31 cellular contexts compared by ENCODE assay signal in the genomic region with DNA sequence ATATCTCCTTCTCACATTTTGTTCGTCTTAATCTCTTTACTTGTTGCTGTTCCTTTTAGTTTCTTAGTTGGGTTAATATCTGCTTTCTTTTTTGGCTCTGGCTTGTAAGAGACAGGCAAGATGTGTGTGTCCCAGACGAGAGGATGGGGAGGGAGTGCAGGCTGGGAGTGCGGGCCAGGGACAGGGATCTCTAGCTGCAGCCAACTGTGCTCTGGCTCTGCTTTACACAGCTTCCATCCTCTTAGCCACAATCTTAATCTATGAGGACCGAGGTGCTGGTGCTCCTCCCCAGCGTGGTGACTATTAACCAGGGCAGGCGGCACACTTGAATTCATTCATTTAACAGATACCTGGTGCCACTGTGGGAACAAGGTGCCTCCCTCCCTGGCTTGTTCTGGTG.
DNase-seq lines count a peak whose midpoint lies in the region; ATAC-seq and TF ChIP-seq lines count a peak whose summit lies in the region.
"Had no signal": no experiment of that assay in that cellular context is flagged by ENCODE, and none has a peak within 500 bp of the region (broad histone marks: within the 10 kb centered on the region; RNA-seq: fewer than 3 reads in every experiment).

No MANE protein-coding gene starts in this region.

- H3K27me3 ChIP-seq in BLaER1 (no peaks in the 10 kb centered on the region), Peyer's patch (no peaks in the 10 kb centered on the region), left ventricle myocardium inferior (ENCODE audit: low read depth) (peaks cover 5% of the 10 kb centered on the region), rectal smooth muscle tissue (ENCODE audit: control insufficient read depth, insufficient read depth, low read length) (no peaks in the 10 kb centered on the region)

- DNase-seq in Peyer's patch (peak in 2 of 3 donors; percentile 31 to 40), left ventricle myocardium inferior (peak; percentile 56), HEK293T (ENCODE audit: extremely low spot score) (no peak)
- DNase-seq: activated CD4-positive, alpha-beta T cell treated with anti-CD3 and anti-CD28 coated beads for 36 hours; activated CD8-positive, alpha-beta memory T cell treated with anti-CD3 and anti-CD28 coated beads, Interleukin-2, amount 50 U/mL, for 48 hours; activated CD8-positive, alpha-beta T cell treated with anti-CD3 and anti-CD28 coated beads for 36 hours; activated naive CD4-positive, alpha-beta T cell treated with anti-CD3 and anti-CD28 coated beads, Interleukin-2, amount 50 U/mL, for 16 hours; amniotic stem cell; CD4-positive, alpha-beta memory T cell; effector memory CD4-positive, alpha-beta T cell; erythroblast; left lung; MM.1S; naive thymus-derived CD4-positive, alpha-beta T cell; NCI-H1105 treated with DMSO at 0.1 percent for 48 hours; NCI-H1930; NCI-H524 treated with DMSO at 0.1 percent for 48 hours; occipital lobe; PC-9; SHP77; T-helper 17 cell had no signal

- no peak overlapping the region; the same call in 1 of the 2 replicates for H3K9ac ChIP-seq in BLaER1
- no peak overlapping the region for H3K9ac ChIP-seq in rectal smooth muscle tissue (ENCODE audit: low read length)
- H3K9ac ChIP-seq: KMS-11 had no signal

- TF ChIP-seq CTCF in Peyer's patch (IDR thresholded peaks at IDR 0.05) (no peak), left ventricle myocardium inferior (IDR thresholded peaks at IDR 0.05; ENCODE audit: borderline replicate concordance) (no peak)

- CTCF ChIA-PET in HEK293T (lab: Yijun Ruan, JAX), result no interaction called here

- no peaks in the 10 kb centered on the region for H4K20me1 ChIP-seq in BLaER1

- 0 out of 2 replicates have a peak overlapping the region, but pooled peaks have one; percentile 55 for H3K27ac ChIP-seq in BLaER1
- no peak overlapping the region for H3K27ac ChIP-seq in Peyer's patch
- H3K27ac ChIP-seq in left ventricle myocardium inferior (replicated peaks), result peak overlapping the region; percentile 58
- peak overlapping the region; percentile 48 for H3K27ac ChIP-seq in rectal smooth muscle tissue (ENCODE audit: low read depth, low read length)
- H3K27ac ChIP-seq: A549, KMS-11, left lung, PC-9 had no signal

- POLR2A ChIA-PET in HEK293T (lab: Yijun Ruan, JAX), result no interaction called here

- no peaks in the 10 kb centered on the region for H3K36me3 ChIP-seq in BLaER1
- no peaks in the 10 kb centered on the region for H3K36me3 ChIP-seq in Peyer's patch
- no peaks in the 10 kb centered on the region for H3K36me3 ChIP-seq in left ventricle myocardium inferior
- no peaks in the 10 kb centered on the region for H3K36me3 ChIP-seq in rectal smooth muscle tissue (ENCODE audit: control insufficient read depth, insufficient read depth, low read length)
- H3K36me3 ChIP-seq: left lung had no signal

- intact Hi-C loops in left ventricle myocardium inferior (cut with micrococcal nuclease), result loop anchor here (10.0 kb wide), 1 partner anchor 208 kb away; no protein-coding TSS in a partner anchor

- ATAC-seq in HG02938 (IDR thresholded peaks at IDR 0.05; ENCODE audit: unreplicated experiment), result no peak
- no peak for ATAC-seq in HG03108 (IDR thresholded peaks at IDR 0.05; ENCODE audit: unreplicated experiment)
- no peak for ATAC-seq in HG03571 (IDR thresholded peaks at IDR 0.05; ENCODE audit: unreplicated experiment)
- ATAC-seq: A549; activated CD4-positive, alpha-beta T cell treated with anti-CD3 and anti-CD28 coated beads for 36 hours; activated CD8-positive, alpha-beta T cell treated with anti-CD3 and anti-CD28 coated beads for 36 hours; left lung; naive thymus-derived CD4-positive, alpha-beta T cell; stimulated activated memory B cell treated with anti-CD40 and anti-IgM and Interleukin-4, amounts not matched to agents 10 μg/mL and 1 μg/mL and 100 μg/mL, for 72 hours; T-helper 17 cell had no signal

- peak overlapping the region; percentile 59 for H3K4me2 ChIP-seq in BLaER1
- H3K4me2 ChIP-seq: A549, GM23338, KMS-11, PC-9 had no signal

- H3K4me1 ChIP-seq in BLaER1 (peaks cover 32% of the 10 kb centered on the region), Peyer's patch (no peaks in the 10 kb centered on the region), left ventricle myocardium inferior (peaks cover 7% of the 10 kb centered on the region), rectal smooth muscle tissue (ENCODE audit: control insufficient read depth, insufficient read depth, low read length) (peaks cover 20% of the 10 kb centered on the region)
- H3K4me1 ChIP-seq: A549 had no signal

- no peaks in the 10 kb centered on the region for H3K9me3 ChIP-seq in BLaER1
- no peaks in the 10 kb centered on the region for H3K9me3 ChIP-seq in Peyer's patch
- no peaks in the 10 kb centered on the region for H3K9me3 ChIP-seq in left ventricle myocardium inferior (replicated peaks)
- H3K9me3 ChIP-seq: A549, left lung had no signal

- no peak for TF ChIP-seq POLR2A in Peyer's patch (IDR thresholded peaks at IDR 0.05)

- H3K4me3 ChIP-seq in BLaER1 (no peak overlapping the region), Peyer's patch (no peak overlapping the region), left ventricle myocardium inferior (no peak overlapping the region), rectal smooth muscle tissue (ENCODE audit: low read length) (no peak overlapping the region)
- H3K4me3 ChIP-seq: A549, GM23338, left lung, PC-9, skin epidermis had no signal

TF ChIP-seq in HEK293T, 16 proteins besides CTCF, POLR2A, EP300 and RAD21:
- TF ChIP-seq BHLHE40 (IDR thresholded peaks at IDR 0.05; ENCODE audit: borderline replicate concordance) (no peak), LEF1 (IDR thresholded peaks at IDR 0.05; ENCODE audit: borderline replicate concordance) (no peak), L3MBTL2 (conservative IDR thresholded peaks at IDR 0.05) (no peak), FOXA1 (IDR thresholded peaks at IDR 0.05) (no peak), ELF4 (IDR thresholded peaks at IDR 0.05) (no peak), NFRKB (IDR thresholded peaks at IDR 0.05) (no peak), SUZ12 (IDR thresholded peaks at IDR 0.05) (no peak), SP1 (IDR thresholded peaks at IDR 0.05) (no peak), FOXM1 (IDR thresholded peaks at IDR 0.05; ENCODE audit: borderline replicate concordance) (no peak), ZNF384 (IDR thresholded peaks at IDR 0.05) (no peak), HDGF (IDR thresholded peaks at IDR 0.05; ENCODE audit: borderline replicate concordance) (no peak)

Comparison
In these comparisons a context has a peak if more than half of its experiments do, and no peak if none do; other contexts are left out.
1. H3K27ac ChIP-seq: peak in BLaER1 (single experiment), left ventricle myocardium inferior (single experiment) and rectal smooth muscle tissue (single experiment); none in Peyer's patch (0 of 4).